13 cellular contexts compared by ENCODE assay signal in genomic region chr9:16535555-16535954, GRCh38.
"Had no signal": no experiment of that assay in that cellular context is flagged by ENCODE, and none has a peak within 500 bp of the region (broad histone marks: within the 10 kb centered on the region; RNA-seq: fewer than 3 reads in every experiment).

No MANE protein-coding gene starts in this region.

- H3K4me1 Mint-ChIP-seq: stimulated activated effector memory CD8-positive, alpha-beta T cell treated with anti-CD3 and anti-CD28 coated beads, Interleukin-12 subunit alpha, Interleukin-12 subunit beta, amount 100 ng/mL, for 72 hours had no signal

- H3K9me3 Mint-ChIP-seq: immature natural killer cell had no signal

- H3K27ac Mint-ChIP-seq: effector memory CD8-positive, alpha-beta T cell; immature natural killer cell; stimulated activated effector memory CD8-positive, alpha-beta T cell treated with anti-CD3 and anti-CD28 coated beads, Interleukin-12 subunit alpha, Interleukin-12 subunit beta, amount 100 ng/mL, for 72 hours had no signal

- H3K27me3 Mint-ChIP-seq: effector memory CD8-positive, alpha-beta T cell had no signal

- H3K36me3 Mint-ChIP-seq: stimulated activated effector memory CD8-positive, alpha-beta T cell treated with anti-CD3 and anti-CD28 coated beads, Interleukin-12 subunit alpha, Interleukin-12 subunit beta, amount 100 ng/mL, for 72 hours had no signal

- ATAC-seq: effector memory CD8-positive, alpha-beta T cell; gastrocnemius medialis; heart left ventricle; left colon; lower lobe of right lung; stimulated activated effector memory CD8-positive, alpha-beta T cell treated with anti-CD3 and anti-CD28 coated beads, Interleukin-12 subunit alpha, Interleukin-12 subunit beta, amount 100 ng/mL, for 72 hours had no signal

- DNase-seq: activated CD4-positive, CD25-positive, alpha-beta regulatory T cell treated with anti-CD3 and anti-CD28 coated beads, Interleukin-2, amount 50 U/mL, for 72 hours; activated naive CD4-positive, alpha-beta T cell treated with Interleukin-2 at 50 U/mL for 16 hours; activated T-cell treated with anti-CD3 and anti-CD28 coated beads for 4 hours; aorta; dermis blood vessel endothelial cell; effector memory CD8-positive, alpha-beta T cell; gastrocnemius medialis; heart left ventricle; immature natural killer cell; left colon; lower lobe of right lung; midbrain had no signal

- H3K4me3 Mint-ChIP-seq: effector memory CD8-positive, alpha-beta T cell; immature natural killer cell; stimulated activated effector memory CD8-positive, alpha-beta T cell treated with anti-CD3 and anti-CD28 coated beads, Interleukin-12 subunit alpha, Interleukin-12 subunit beta, amount 100 ng/mL, for 72 hours had no signal
